ENCODE assay signal across 8 cellular contexts in the genomic region with DNA sequence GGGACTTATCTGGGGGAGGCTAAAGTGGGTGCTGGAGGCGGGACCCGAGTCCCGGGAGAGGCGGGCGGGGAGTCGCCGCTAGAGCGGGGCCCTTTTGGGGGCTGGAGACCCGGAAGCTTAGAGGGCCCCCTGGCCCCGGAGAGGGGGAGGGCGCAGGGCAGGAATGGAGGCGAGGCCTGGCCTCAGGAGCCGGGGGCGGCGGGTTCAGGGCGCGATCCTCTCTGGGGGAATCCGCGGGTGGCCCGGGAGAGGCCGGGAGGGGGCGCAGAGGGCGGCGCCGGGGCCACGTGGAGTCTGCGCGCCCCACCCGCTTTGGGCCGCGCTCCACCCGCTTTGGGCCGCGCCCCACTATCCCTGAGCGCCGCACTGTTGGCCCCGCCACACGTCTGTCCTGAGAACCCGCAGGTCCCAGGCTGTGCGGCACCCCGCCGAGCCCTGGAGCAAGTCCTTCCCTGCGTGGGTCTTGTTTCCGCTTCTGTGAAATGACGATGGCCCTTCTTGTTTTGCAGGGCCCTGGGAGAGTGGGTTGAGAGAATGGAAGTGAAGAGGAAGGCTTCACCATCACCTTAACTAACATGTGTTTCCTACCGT.
DNase-seq lines count a peak whose midpoint lies in the region; ATAC-seq and TF ChIP-seq lines count a peak whose summit lies in the region.

No MANE protein-coding gene starts in this region.

- H3K4me3 ChIP-seq in DND-41 (ENCODE audit: low read depth in 1 of 2, low read length in 2 of 2) (peak overlapping the region; percentile 32 to 76), GM23248 (peak overlapping the region; percentile 76)

- H3K4me1 ChIP-seq in DND-41 (ENCODE audit: insufficient read depth, low read length) = peaks cover 20% of the 10 kb centered on the region
- H3K4me1 ChIP-seq in GM23248 (ENCODE audit: insufficient read depth) = peaks cover 13% of the 10 kb centered on the region

- H3K9ac ChIP-seq in DND-41 (ENCODE audit: low read depth, low read length) (peak overlapping the region; percentile 63), GM23248 (peak overlapping the region; percentile 84)

- DNase-seq in DND-41 = peak; percentile 80
- peak; percentile 89 for DNase-seq in GM23248
- DNase-seq in NCI-H146 treated with DMSO at 0.1 percent for 48 hours (lab: John Stamatoyannopoulos, UW; ENCODE audit: unreplicated experiment) = peak; percentile 16
- peak; percentile 70 for DNase-seq in activated B cell treated with CpG ODN at 0.5 μM for 24 hours
- peak in 1 of 2 donors; percentile 13 for DNase-seq in central memory CD8-positive, alpha-beta T cell (ENCODE audit: low spot score in 2 of 2)
- DNase-seq in left kidney (ENCODE audit: low read depth, low spot score) = peak; percentile 86
- DNase-seq in stimulated activated CD4-positive, alpha-beta T cell treated with anti-CD3 and anti-CD28 coated beads, Interleukin-2, amount 100 ng/mL, for 4 hours (ENCODE audit: low read depth) = peak; percentile 48
- no peak for DNase-seq in NCI-H2029 treated with DMSO at 0.1 percent for 48 hours (lab: John Stamatoyannopoulos, UW)

- peaks cover 11% of the 10 kb centered on the region for H3K4me1 Mint-ChIP-seq in activated B cell treated with CpG ODN at 0.5 μM for 24 hours
- H3K4me1 Mint-ChIP-seq in central memory CD8-positive, alpha-beta T cell = peaks cover 6% of the 10 kb centered on the region

- peaks cover 25% of the 10 kb centered on the region for H3F3A ChIP-seq in GM23248 (ENCODE audit: insufficient read depth)

- no peaks in the 10 kb centered on the region for H3K27me3 Mint-ChIP-seq in activated B cell treated with CpG ODN at 0.5 μM for 24 hours
- H3K27me3 Mint-ChIP-seq in central memory CD8-positive, alpha-beta T cell = no peaks in the 10 kb centered on the region

- H3K9me2 ChIP-seq in GM23248 (ENCODE audit: insufficient read depth) = no peaks in the 10 kb centered on the region

- in situ Hi-C loops in GM23248 (cut with MboI) = no loop called here

- peak overlapping the region; percentile 70 for H3K27ac Mint-ChIP-seq in activated B cell treated with CpG ODN at 0.5 μM for 24 hours
- H3K27ac Mint-ChIP-seq in central memory CD8-positive, alpha-beta T cell (ENCODE audit: low read depth) = peak overlapping the region; percentile 61

- peaks cover 2% of the 10 kb centered on the region for H3K36me3 Mint-ChIP-seq in activated B cell treated with CpG ODN at 0.5 μM for 24 hours (ENCODE audit: low read depth)
- H3K36me3 Mint-ChIP-seq in central memory CD8-positive, alpha-beta T cell (ENCODE audit: insufficient read depth) = peaks cover 4% of the 10 kb centered on the region

- POLR2A ChIA-PET in activated B cell treated with CpG ODN at 0.5 μM for 24 hours (lab: Charles Lee) = interaction anchor here (0.6 to 1.0 kb wide), 3 partner anchors 92 to 398 kb away, joined by 3 read pairs; a partner anchor contains a TSS

- peak; percentile 35 for TF ChIP-seq CTCF in DND-41 (IDR thresholded peaks at IDR 0.05; ENCODE audit: borderline replicate concordance, extremely low read depth, low read length, poor library complexity, severe bottlenecking)
- TF ChIP-seq CTCF in activated B cell treated with CpG ODN at 0.5 μM for 24 hours (IDR thresholded peaks at IDR 0.05) = no peak

- 4% methylated on average over 18 to 31 of the region's 46 CpGs for WGBS in GM23248 (ENCODE audit: low coverage in 1 of 2, low lambda C conversion rate in 2 of 2, missing lambda C conversion rate in 2 of 2), 2 experiments

- H3K36me3 ChIP-seq in DND-41 (ENCODE audit: insufficient read depth, low read length) (no peaks in the 10 kb centered on the region), GM23248 (ENCODE audit: low read depth) (no peaks in the 10 kb centered on the region)

- H4K20me1 ChIP-seq in DND-41 (ENCODE audit: insufficient read depth, low read length) (no peaks in the 10 kb centered on the region), GM23248 (ENCODE audit: insufficient read depth) (no peaks in the 10 kb centered on the region)

- peak overlapping the region; percentile 86 for H2AFZ ChIP-seq in DND-41 (ENCODE audit: low read depth, low read length)
- peak overlapping the region; percentile 77 for H2AFZ ChIP-seq in GM23248

- H3K9me3 ChIP-seq in DND-41 (ENCODE audit: insufficient read depth, low read length, severe bottlenecking) = no peaks in the 10 kb centered on the region
- no peaks in the 10 kb centered on the region for H3K9me3 ChIP-seq in GM23248 (ENCODE audit: low read depth)

- ATAC-seq in DND-41 (ENCODE audit: insufficient read depth, low read depth) = peak; percentile 83
- peak; percentile 77 for ATAC-seq in activated B cell treated with CpG ODN at 0.5 μM for 24 hours (ENCODE audit: low read depth)
- ATAC-seq in central memory CD8-positive, alpha-beta T cell (replicated peaks; ENCODE audit: extremely low read depth, poor library complexity, severe bottlenecking) = peak; percentile 66

- H3K9me3 Mint-ChIP-seq in activated B cell treated with CpG ODN at 0.5 μM for 24 hours = no peaks in the 10 kb centered on the region
- H3K9me3 Mint-ChIP-seq in central memory CD8-positive, alpha-beta T cell = no peaks in the 10 kb centered on the region

- no peaks in the 10 kb centered on the region for H3K79me2 ChIP-seq in DND-41 (ENCODE audit: insufficient read depth, low read length)
- no peaks in the 10 kb centered on the region for H3K79me2 ChIP-seq in GM23248 (ENCODE audit: insufficient read depth)

- H3K27me3 ChIP-seq in DND-41 (ENCODE audit: insufficient read depth, low read length, poor library complexity) = no peaks in the 10 kb centered on the region
- no peaks in the 10 kb centered on the region for H3K27me3 ChIP-seq in GM23248 (replicated peaks; ENCODE audit: insufficient read depth)

- H3K4me3 Mint-ChIP-seq in activated B cell treated with CpG ODN at 0.5 μM for 24 hours = peak overlapping the region; percentile 85
- peak overlapping the region; percentile 81 for H3K4me3 Mint-ChIP-seq in central memory CD8-positive, alpha-beta T cell

- CTCF ChIA-PET in activated B cell treated with CpG ODN at 0.5 μM for 24 hours (lab: Charles Lee) = no interaction called here

- intact Hi-C loops in activated B cell treated with CpG ODN at 0.5 μM for 24 hours (cut with micrococcal nuclease) = loop anchor here (1.0 to 10.0 kb wide), 3 partner anchors 90 to 371 kb away; a partner anchor contains a TSS

- H3K27ac ChIP-seq in DND-41 (ENCODE audit: low read length) (peak overlapping the region; percentile 40; the same call in 1 of the 2 replicates), GM23248 (peak overlapping the region; percentile 53)

- H3K4me2 ChIP-seq in DND-41 (ENCODE audit: insufficient read depth, low read length) = peak overlapping the region; percentile 94
- H3K4me2 ChIP-seq in GM23248 (ENCODE audit: unreplicated experiment) = peak overlapping the region; percentile 87
